ENCODE assay signal across 16 cellular contexts in the genomic region with DNA sequence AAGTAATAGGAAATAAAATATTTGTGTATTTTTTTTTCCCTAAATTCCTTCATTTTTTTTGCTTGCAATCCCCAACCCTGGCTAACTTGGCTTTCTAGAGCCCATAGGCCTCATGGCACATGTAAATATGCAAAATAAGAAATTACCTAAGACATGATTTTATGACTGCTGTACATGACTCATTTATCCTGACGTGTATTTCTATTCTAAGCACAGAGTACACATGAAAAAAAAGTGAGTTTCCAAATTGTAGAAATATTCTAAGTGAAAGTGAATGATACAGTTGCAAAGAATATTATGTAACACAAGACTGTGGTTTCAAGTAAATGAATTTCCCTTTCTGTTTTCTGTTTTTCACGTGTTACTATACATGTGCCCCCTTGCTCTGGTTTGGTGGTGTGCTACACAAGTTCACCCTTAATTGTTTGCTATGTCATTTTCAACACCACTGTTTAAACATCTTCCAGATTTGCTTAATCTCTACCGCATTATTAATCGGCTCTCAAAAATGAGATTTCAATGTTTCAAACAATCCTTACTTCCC.
DNase-seq lines count a peak whose midpoint lies in the region; ATAC-seq and TF ChIP-seq lines count a peak whose summit lies in the region.
"Had no signal": no experiment of that assay in that cellular context is flagged by ENCODE, and none has a peak within 500 bp of the region (broad histone marks: within the 10 kb centered on the region; RNA-seq: fewer than 3 reads in every experiment).

No MANE protein-coding gene starts in this region.

- H3K27ac ChIP-seq in RWPE2 (ENCODE audit: poor library complexity, severe bottlenecking) (no peak overlapping the region), Karpas-422 (ENCODE audit: low read length) (no peak overlapping the region)
- H3K27ac ChIP-seq: heart right ventricle had no signal

- TF ChIP-seq CTCF in RWPE2 (IDR thresholded peaks at IDR 0.05; ENCODE audit: poor library complexity, severe bottlenecking) (no peak), GM20000 (IDR thresholded peaks at IDR 0.05; ENCODE audit: extremely low read depth, missing control alignments) (no peak)

- no peaks in the 10 kb centered on the region for H3K4me1 Mint-ChIP-seq in activated CD4-positive, alpha-beta memory T cell treated with anti-CD3 and anti-CD28 coated beads, Interleukin-2, amount 10 ng/mL, durations not matched to agents 7 days and 5 days
- H3K4me1 Mint-ChIP-seq: activated CD4-positive, alpha-beta T cell treated with anti-CD3 and anti-CD28 coated beads for 36 hours; activated naive CD8-positive, alpha-beta T cell treated with anti-CD3 and anti-CD28 coated beads for 36 hours had no signal

- no peaks in the 10 kb centered on the region for H3K9me3 Mint-ChIP-seq in activated CD4-positive, alpha-beta memory T cell treated with anti-CD3 and anti-CD28 coated beads, Interleukin-2, amount 10 ng/mL, durations not matched to agents 7 days and 5 days

- H3K27ac Mint-ChIP-seq in activated CD4-positive, alpha-beta memory T cell treated with anti-CD3 and anti-CD28 coated beads, Interleukin-2, amount 10 ng/mL, durations not matched to agents 7 days and 5 days: no peak overlapping the region
- H3K27ac Mint-ChIP-seq: activated CD4-positive, alpha-beta T cell treated with anti-CD3 and anti-CD28 coated beads for 36 hours; activated naive CD8-positive, alpha-beta T cell treated with anti-CD3 and anti-CD28 coated beads for 36 hours had no signal

- no peaks in the 10 kb centered on the region for H3K36me3 Mint-ChIP-seq in activated CD4-positive, alpha-beta memory T cell treated with anti-CD3 and anti-CD28 coated beads, Interleukin-2, amount 10 ng/mL, durations not matched to agents 7 days and 5 days (ENCODE audit: low read depth)
- H3K36me3 Mint-ChIP-seq: activated naive CD8-positive, alpha-beta T cell treated with anti-CD3 and anti-CD28 coated beads for 36 hours had no signal

- POLR2A ChIA-PET in activated CD4-positive, alpha-beta memory T cell treated with anti-CD3 and anti-CD28 coated beads, Interleukin-2, amount 10 ng/mL, durations not matched to agents 7 days and 5 days (lab: Charles Lee): no interaction called here

- CTCF ChIA-PET in activated CD4-positive, alpha-beta memory T cell treated with anti-CD3 and anti-CD28 coated beads, Interleukin-2, amount 10 ng/mL, durations not matched to agents 7 days and 5 days (lab: Charles Lee): no interaction called here

- H2AFZ ChIP-seq in Karpas-422 (ENCODE audit: low read length): no peak overlapping the region; the same call in 1 of the 2 replicates

- no peak overlapping the region for H3K9ac ChIP-seq in Karpas-422 (ENCODE audit: low read length)

- H3K36me3 ChIP-seq in RWPE2 (ENCODE audit: low read depth): no peaks in the 10 kb centered on the region
- no peaks in the 10 kb centered on the region for H3K36me3 ChIP-seq in Karpas-422 (ENCODE audit: insufficient read depth, low read length)
- H3K36me3 ChIP-seq: HAP-1, heart right ventricle had no signal

- no peaks in the 10 kb centered on the region for H3K27me3 Mint-ChIP-seq in activated CD4-positive, alpha-beta memory T cell treated with anti-CD3 and anti-CD28 coated beads, Interleukin-2, amount 10 ng/mL, durations not matched to agents 7 days and 5 days
- H3K27me3 Mint-ChIP-seq: activated CD4-positive, alpha-beta T cell treated with anti-CD3 and anti-CD28 coated beads for 36 hours; activated naive CD8-positive, alpha-beta T cell treated with anti-CD3 and anti-CD28 coated beads for 36 hours had no signal

- ATAC-seq in HG03060 (IDR thresholded peaks at IDR 0.05; ENCODE audit: low read depth, unreplicated experiment) (peak; percentile 44), RWPE2 (ENCODE audit: low read depth) (peak; percentile 76), esophagus mucosa (peak; percentile 69)
- ATAC-seq: activated CD4-positive, alpha-beta T cell treated with anti-CD3 and anti-CD28 coated beads for 36 hours; heart right ventricle; left colon had no signal

- H3K4me3 ChIP-seq in RWPE2 (ENCODE audit: severe bottlenecking): no peak overlapping the region
- H3K4me3 ChIP-seq in skeletal muscle cell (ENCODE audit: low read depth, low read length): no peak overlapping the region
- H3K4me3 ChIP-seq in Karpas-422 (ENCODE audit: low read length): no peak overlapping the region
- H3K4me3 ChIP-seq: HAP-1, heart right ventricle had no signal

- H3K4me1 ChIP-seq in RWPE2 (ENCODE audit: insufficient read depth, poor library complexity, severe bottlenecking) (no peaks in the 10 kb centered on the region), Karpas-422 (ENCODE audit: low read length) (no peaks in the 10 kb centered on the region)
- H3K4me1 ChIP-seq: HAP-1, heart right ventricle had no signal

- H3K79me2 ChIP-seq in Karpas-422 (ENCODE audit: low read length): no peaks in the 10 kb centered on the region

- no peaks in the 10 kb centered on the region for H3K9me2 ChIP-seq in Karpas-422 (replicated peaks; ENCODE audit: insufficient read depth, low read length)

- H3K9me3 ChIP-seq in RWPE2 (ENCODE audit: severe bottlenecking) (no peaks in the 10 kb centered on the region), Karpas-422 (ENCODE audit: low read length) (peaks cover 24% of the 10 kb centered on the region)
- H3K9me3 ChIP-seq: HAP-1 had no signal

- no peak overlapping the region for H3K4me2 ChIP-seq in Karpas-422 (ENCODE audit: low read depth, low read length, poor library complexity, severe bottlenecking)

- no peak for DNase-seq in RWPE2 (ENCODE audit: low spot score)
- DNase-seq in skeletal muscle cell (ENCODE audit: low read depth): peak; percentile 11
- no peak for DNase-seq in COR-L47 (lab: John Stamatoyannopoulos, UW)
- no peak for DNase-seq in activated CD4-positive, alpha-beta memory T cell treated with anti-CD3 and anti-CD28 coated beads, Interleukin-2, amount 10 ng/mL, durations not matched to agents 7 days and 5 days
- DNase-seq in Karpas-422: no peak
- DNase-seq in GM20000 (ENCODE audit: low spot score): no peak
- DNase-seq: activated CD4-positive, alpha-beta T cell treated with anti-CD3 and anti-CD28 coated beads for 36 hours; activated naive CD8-positive, alpha-beta T cell treated with anti-CD3 and anti-CD28 coated beads for 36 hours; C1 segment of cervical spinal cord; DMS53; heart right ventricle; left colon; NCI-H187 treated with DMSO at 0.1 percent for 48 hours had no signal

- no peaks in the 10 kb centered on the region for H4K20me1 ChIP-seq in Karpas-422 (ENCODE audit: insufficient read depth, low read depth, low read length)

- no peaks in the 10 kb centered on the region for H3K27me3 ChIP-seq in RWPE2 (ENCODE audit: insufficient read depth, poor library complexity, severe bottlenecking)
- H3K27me3 ChIP-seq in Karpas-422 (ENCODE audit: low read length): no peaks in the 10 kb centered on the region
- H3K27me3 ChIP-seq: heart right ventricle had no signal

- H3K4me3 Mint-ChIP-seq in activated CD4-positive, alpha-beta memory T cell treated with anti-CD3 and anti-CD28 coated beads, Interleukin-2, amount 10 ng/mL, durations not matched to agents 7 days and 5 days: no peak overlapping the region
- H3K4me3 Mint-ChIP-seq: activated CD4-positive, alpha-beta T cell treated with anti-CD3 and anti-CD28 coated beads for 36 hours; activated naive CD8-positive, alpha-beta T cell treated with anti-CD3 and anti-CD28 coated beads for 36 hours had no signal
